In the genomic region with DNA sequence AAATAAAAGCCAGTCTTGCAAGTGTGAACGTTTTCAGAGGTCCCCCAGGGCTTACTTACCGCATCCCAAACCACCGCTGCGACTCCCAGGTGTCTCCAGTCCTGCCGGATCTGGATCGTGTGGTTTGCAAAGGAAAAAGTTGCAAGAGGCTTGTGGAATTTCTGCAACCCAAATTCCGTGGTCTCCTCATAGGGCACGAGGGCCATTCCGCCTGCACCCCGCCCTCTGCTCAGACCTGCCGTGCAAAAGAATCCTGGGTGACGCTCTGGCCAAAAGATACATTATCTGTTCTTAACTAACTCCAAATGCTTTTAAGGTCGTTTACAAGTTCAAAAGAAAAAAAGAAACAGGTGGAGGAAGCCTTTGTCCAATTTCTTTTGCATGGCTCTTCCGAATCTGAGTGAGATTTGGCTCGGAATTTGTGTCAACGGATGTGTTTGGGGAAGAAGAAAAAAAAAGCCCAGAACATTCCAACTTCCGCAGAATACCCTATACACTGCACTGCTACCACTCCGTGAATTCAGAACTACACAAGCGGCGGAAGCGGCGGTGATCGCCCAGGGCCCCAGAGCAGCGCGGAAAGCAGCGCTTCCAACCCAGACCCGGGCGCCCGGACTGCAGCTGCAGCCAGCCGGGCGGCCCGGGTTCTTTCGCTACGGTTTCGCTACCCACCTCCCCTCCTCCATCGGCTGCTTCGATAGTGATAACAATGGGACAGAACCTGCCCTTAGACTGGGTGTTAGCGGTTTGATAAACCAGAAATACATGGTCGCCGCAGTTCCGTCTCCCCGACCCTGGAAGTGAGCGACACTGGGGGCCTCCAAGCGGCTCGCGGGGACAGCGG, we compare ENCODE assay signal across 8 cellular contexts. TPM values are rescaled to one million over a fixed set of nuclear protein-coding genes. Genes with fewer than 3 reads are reported as not detected.
A peak's percentile ranks its signal among the peaks of the same experiment; 100 is the strongest.
DNase-seq lines count a peak whose midpoint lies in the region; ATAC-seq, FAIRE-seq and TF ChIP-seq lines count a peak whose summit lies in the region.

No MANE protein-coding gene starts in this region.

- H3K4me3 ChIP-seq in HCT116 (replicated peaks in 1 of 2; ENCODE audit: low read depth in 1 of 2, low read length in 2 of 2) (peak overlapping the region; percentile 79 to 94), MG63 (peak overlapping the region; percentile 95)

- FAIRE-seq in GM12891 (lab: Jason Lieb, UNC): peak; percentile 76

- peak overlapping the region; percentile 99 for H3K4me2 ChIP-seq in HCT116 (ENCODE audit: low read length)

- peak; percentile 13 for ATAC-seq in HCT116

- H3K9me3 Mint-ChIP-seq in T-helper 2 cell treated with Interferon-gamma antibody and Interleukin-4, amounts not matched to agents 5 μg/mL and 100 μg/mL, for 36 hours: no peaks in the 10 kb centered on the region

- peaks cover 26% of the 10 kb centered on the region for H3K36me3 Mint-ChIP-seq in T-helper 2 cell treated with Interferon-gamma antibody and Interleukin-4, amounts not matched to agents 5 μg/mL and 100 μg/mL, for 36 hours (ENCODE audit: low read depth)

- TF ChIP-seq CTCF in HCT116 (IDR thresholded peaks at IDR 0.05 in 2 of 3, conservative IDR thresholded peaks at IDR 0.05 in 1 of 3; ENCODE audit: borderline replicate concordance in 1 of 3, insufficient read depth in 1 of 3, low read depth in 2 of 3, low read length in 2 of 3): no peak

- RAD21 ChIA-PET in HCT116 (lab: Charles Lee; ENCODE audit: low non-redundant PET in 1 of 2, low total read pairs in 2 of 2, uncharacterized antibody in 2 of 2, unreplicated experiment in 2 of 2): no interaction called here

- H3K9me2 ChIP-seq in HCT116 (ENCODE audit: insufficient read depth): no peaks in the 10 kb centered on the region

- POLR2A ChIA-PET in HCT116 (lab: Charles Lee): interaction anchor here (1.0 to 3.4 kb wide), 3 partner anchors 8 to 95 kb away, joined by 3 to 10 read pairs (median 5); partner anchors contain the start of genes CCNYL1 and CREB1

- H3K27ac ChIP-seq in HCT116 (ENCODE audit: low read depth, low read length): peak overlapping the region; percentile 88

- H3K27me3 ChIP-seq in HCT116 (ENCODE audit: insufficient read depth, low read length): no peaks in the 10 kb centered on the region
- H3K27me3 ChIP-seq in MG63: no peaks in the 10 kb centered on the region

- peak overlapping the region; percentile 96 for H3K27ac Mint-ChIP-seq in T-helper 2 cell treated with Interferon-gamma antibody and Interleukin-4, amounts not matched to agents 5 μg/mL and 100 μg/mL, for 36 hours

- peaks cover 8 to 35% of the 10 kb centered on the region in 2 experiments; a peak in 3 of 4 replicates for H3K4me1 ChIP-seq in HCT116 (ENCODE audit: control insufficient read depth in 1 of 2, insufficient read depth in 2 of 2, low read length in 2 of 2)

- H3K36me3 ChIP-seq in HCT116 (ENCODE audit: control insufficient read depth in 1 of 2, insufficient read depth in 2 of 2, low read length in 2 of 2): peaks cover 15 to 16% of the 10 kb centered on the region in 2 experiments
- H3K36me3 ChIP-seq in MG63: peaks cover 23% of the 10 kb centered on the region

- peaks cover 35% of the 10 kb centered on the region for H3K4me1 Mint-ChIP-seq in T-helper 2 cell treated with Interferon-gamma antibody and Interleukin-4, amounts not matched to agents 5 μg/mL and 100 μg/mL, for 36 hours (ENCODE audit: low read depth)

- no peak for TF ChIP-seq RAD21 in HCT116 (IDR thresholded peaks at IDR 0.05; ENCODE audit: low read depth)

- H3K4me3 Mint-ChIP-seq in T-helper 2 cell treated with Interferon-gamma antibody and Interleukin-4, amounts not matched to agents 5 μg/mL and 100 μg/mL, for 36 hours: peak overlapping the region; percentile 94

- H3K9me3 ChIP-seq in HCT116 (ENCODE audit: control insufficient read depth in 1 of 2, insufficient read depth in 1 of 2, low read depth in 1 of 2, low read length in 2 of 2) (no peaks in the 10 kb centered on the region), MG63 (no peaks in the 10 kb centered on the region)

- DNase-seq in GM12891 (ENCODE audit: insufficient read length, low spot score) (no peak), HCT116 (ENCODE audit: low read depth, low spot score) (no peak), MG63 (peak; percentile 72), astrocyte of the hippocampus (ENCODE audit: low read depth, low spot score) (peak; percentile 84), hippocampal formation (lab: John Stamatoyannopoulos, UW) (peak; percentile 60 to 69), retina (peak; percentile 87), GOT3 (lab: John Stamatoyannopoulos, UW) (no peak)
- DNase-seq in T-helper 2 cell treated with Interferon-gamma antibody and Interleukin-4, amounts not matched to agents 5 μg/mL and 100 μg/mL, for 36 hours (ENCODE audit: low spot score): peak; percentile 73

- peaks cover 32% of the 10 kb centered on the region for H3K79me2 ChIP-seq in HCT116 (ENCODE audit: insufficient read depth, low read length)

- peak overlapping the region; percentile 22 for H2AFZ ChIP-seq in HCT116 (ENCODE audit: low read depth, low read length, poor library complexity, severe bottlenecking)

- H3K9ac ChIP-seq in HCT116 (ENCODE audit: low read length): peak overlapping the region; percentile 96

- TF ChIP-seq POLR2A in GM12891 (IDR thresholded peaks at IDR 0.05; ENCODE audit: low read depth, low read length) (no peak; the same call in none of the 2 replicates), HCT116 (IDR thresholded peaks at IDR 0.05; ENCODE audit: borderline replicate concordance, extremely low read depth, insufficient read depth, insufficient read length) (peak; percentile 4)

- H4K20me1 ChIP-seq in HCT116 (ENCODE audit: insufficient read depth): no peaks in the 10 kb centered on the region

- intact Hi-C loops in HCT116 (cut with micrococcal nuclease): loop anchor here (2.0 to 5.0 kb wide), 3 partner anchors 94 to 640 kb away; no protein-coding TSS in a partner anchor

- CTCF ChIA-PET in HCT116 (lab: Charles Lee): interaction anchor here (0.7 to 3.6 kb wide), 7 partner anchors 7 to 417 kb away, joined by 3 to 20 read pairs (median 8); no protein-coding TSS in a partner anchor

- TSS peak; percentile 63 for BruUV-seq in HCT116 (replicated peaks; lab: Mats Ljungman, UMichigan)

- peaks cover 2% of the 10 kb centered on the region for H3K27me3 Mint-ChIP-seq in T-helper 2 cell treated with Interferon-gamma antibody and Interleukin-4, amounts not matched to agents 5 μg/mL and 100 μg/mL, for 36 hours (ENCODE audit: low read depth)

TF ChIP-seq in GM12891, 5 proteins besides CTCF, POLR2A, EP300 and RAD21:
- TF ChIP-seq POU2F2 (IDR thresholded peaks at IDR 0.05; ENCODE audit: low read depth, low read length) (peak; percentile 21; the same call in 1 of the 2 replicates), PAX5 (IDR thresholded peaks at IDR 0.05; ENCODE audit: insufficient read depth, low read length, severe bottlenecking) (no peak), POLR2AphosphoS5 (IDR thresholded peaks at IDR 0.05; ENCODE audit: low read depth, low read length) (no peak; the same call in 1 of the 2 replicates), TAF1 (IDR thresholded peaks at IDR 0.05; ENCODE audit: low read depth, low read length) (peak; percentile 52; the same call in 1 of the 2 replicates), SPI1 (IDR thresholded peaks at IDR 0.05; ENCODE audit: low read depth, low read length) (no peak)

TF ChIP-seq in HCT116, 20 proteins besides CTCF, POLR2A, EP300 and RAD21:
- TF ChIP-seq SIN3A (IDR thresholded peaks at IDR 0.05; ENCODE audit: low read depth): 0 out of 2 replicates have a peak, but pooled peaks have one; percentile 26
- TF ChIP-seq FOSL1 (IDR thresholded peaks at IDR 0.05; ENCODE audit: low read depth): 0 out of 2 replicates have a peak, but pooled peaks have one; percentile 1
- no peak for TF ChIP-seq SRF (IDR thresholded peaks at IDR 0.05; ENCODE audit: low read depth)
- TF ChIP-seq ELF1 (IDR thresholded peaks at IDR 0.05; ENCODE audit: borderline replicate concordance, low read depth): no peak

RNA-seq across cellular contexts. Expression of gene METTL21A, which starts 0.8 kb away (rescaled TPM):
- 10.2 TPM for polyA plus RNA-seq in GM12891 (2012; ENCODE audit: low read depth, missing spikeins)
- 25.7 TPM for total RNA-seq in HCT116 (2021; ENCODE audit: unreplicated experiment)
- polyA plus RNA-seq in HCT116 (2012): 13.6 and 18.0 TPM in 2 replicates
- 35.5 and 48.6 TPM in 2 replicates for total RNA-seq in MG63 (2014; rRNA removed; shearing (Covaris generic); ENCODE audit: low replicate concordance)

Comparison
In these comparisons a context has a peak if more than half of its experiments do, and no peak if none do; other contexts are left out.
1. DNase-seq: peak in MG63 (single experiment), T-helper 2 cell treated with Interferon-gamma antibody and Interleukin-4, amounts not matched to agents 5 μg/mL and 100 μg/mL, for 36 hours (single experiment), astrocyte of the hippocampus (single experiment), hippocampal formation (2 of 2) and retina (single experiment); none in GM12891 (single experiment), HCT116 (single experiment) and GOT3 (single experiment).